Comparison of ENCODE assay signal across 1 cellular context in genomic region chr5:40906351-40906751, GRCh38.
TF ChIP-seq lines count a peak whose summit lies in the region.

No MANE protein-coding gene starts in this region.

TF ChIP-seq in HepG2, 621 proteins besides CTCF, POLR2A, EP300 and RAD21 (continued from another document):
- no peak for TF ChIP-seq ZNF512 (CRISPR knock-in tag; IDR thresholded peaks at IDR 0.05)
- TF ChIP-seq ZNF318 (CRISPR knock-in tag; IDR thresholded peaks at IDR 0.05), result no peak
- no peak for TF ChIP-seq E2F5 (CRISPR knock-in tag; conservative IDR thresholded peaks at IDR 0.05)
- TF ChIP-seq MXD4 (CRISPR knock-in tag; IDR thresholded peaks at IDR 0.05), result no peak
- no peak for TF ChIP-seq ETV5 (CRISPR knock-in tag; IDR thresholded peaks at IDR 0.05; ENCODE audit: borderline replicate concordance)
- no peak for TF ChIP-seq ZNF460 (CRISPR knock-in tag; IDR thresholded peaks at IDR 0.05; ENCODE audit: borderline replicate concordance)
- no peak for TF ChIP-seq ZZZ3 (CRISPR knock-in tag; IDR thresholded peaks at IDR 0.05; ENCODE audit: borderline replicate concordance)
- TF ChIP-seq ZNF235 (CRISPR knock-in tag; IDR thresholded peaks at IDR 0.05; ENCODE audit: borderline replicate concordance), result no peak
- TF ChIP-seq ZNF121 (CRISPR knock-in tag; IDR thresholded peaks at IDR 0.05), result no peak
- no peak for TF ChIP-seq ZSCAN29 (CRISPR knock-in tag; conservative IDR thresholded peaks at IDR 0.05)
- no peak for TF ChIP-seq ZNF781 (CRISPR knock-in tag; IDR thresholded peaks at IDR 0.05; ENCODE audit: borderline replicate concordance, not compliant biosample characterization)
- no peak for TF ChIP-seq AFF4 (CRISPR knock-in tag; IDR thresholded peaks at IDR 0.05)
- no peak for TF ChIP-seq BCL3 (CRISPR knock-in tag; IDR thresholded peaks at IDR 0.05)
- no peak for TF ChIP-seq ATF6 (CRISPR knock-in tag; conservative IDR thresholded peaks at IDR 0.05)
- TF ChIP-seq ZNF329 (CRISPR knock-in tag; IDR thresholded peaks at IDR 0.05; ENCODE audit: low read depth), result no peak
- TF ChIP-seq SP5 (CRISPR knock-in tag; IDR thresholded peaks at IDR 0.05; ENCODE audit: borderline replicate concordance, low read depth), result no peak
- no peak for TF ChIP-seq TERF1 (CRISPR knock-in tag; IDR thresholded peaks at IDR 0.05)
TF ChIP-seq in HepG2: peak in this region for 0.
